Comparison of ENCODE assay signal across 1 cellular context in the genomic region with DNA sequence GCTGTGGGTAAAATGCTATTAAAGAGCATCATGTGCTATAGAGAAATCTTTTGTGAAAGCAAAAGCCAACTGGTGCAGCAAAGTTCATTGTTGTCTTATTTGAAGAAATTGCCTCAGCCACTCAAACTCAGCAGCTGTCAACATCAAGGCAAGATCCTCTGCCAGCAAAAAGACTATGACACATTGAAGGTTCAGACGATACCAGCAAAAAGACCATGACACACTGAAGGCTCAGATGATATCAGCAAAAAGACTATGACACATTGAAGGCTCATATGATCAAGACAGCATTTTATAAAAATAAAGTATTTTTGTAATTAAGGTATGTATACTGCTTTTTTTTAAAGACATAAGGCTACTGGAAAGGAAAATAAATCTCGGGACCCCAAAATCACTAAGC.
TF ChIP-seq lines count a peak whose summit lies in the region.

No MANE protein-coding gene starts in this region.

TF ChIP-seq in HepG2, 621 proteins besides CTCF, POLR2A, EP300 and RAD21:
- TF ChIP-seq, protein P1, sequence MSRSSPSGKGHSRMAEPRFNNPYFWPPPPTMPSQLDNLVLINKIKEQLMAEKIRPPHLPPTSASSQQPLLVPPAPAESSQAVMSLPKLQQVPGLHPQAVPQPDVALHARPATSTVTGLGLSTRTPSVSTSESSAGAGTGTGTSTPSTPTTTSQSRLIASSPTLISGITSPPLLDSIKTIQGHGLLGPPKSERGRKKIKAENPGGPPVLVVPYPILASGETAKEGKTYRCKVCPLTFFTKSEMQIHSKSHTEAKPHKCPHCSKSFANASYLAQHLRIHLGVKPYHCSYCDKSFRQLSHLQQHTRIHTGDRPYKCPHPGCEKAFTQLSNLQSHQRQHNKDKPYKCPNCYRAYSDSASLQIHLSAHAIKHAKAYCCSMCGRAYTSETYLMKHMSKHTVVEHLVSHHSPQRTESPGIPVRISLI (CRISPR knock-in tag; IDR thresholded peaks at IDR 0.05; ENCODE audit: borderline replicate concordance) = no peak
- TF ChIP-seq SCMH1 (CRISPR knock-in tag; IDR thresholded peaks at IDR 0.05; ENCODE audit: borderline replicate concordance) (no peak), NFIB (CRISPR knock-in tag; IDR thresholded peaks at IDR 0.05; ENCODE audit: borderline replicate concordance) (no peak), ZNF232 (CRISPR knock-in tag; IDR thresholded peaks at IDR 0.05; ENCODE audit: borderline replicate concordance) (no peak), ERF (CRISPR knock-in tag; IDR thresholded peaks at IDR 0.05) (no peak)
- TF ChIP-seq, protein P2, sequence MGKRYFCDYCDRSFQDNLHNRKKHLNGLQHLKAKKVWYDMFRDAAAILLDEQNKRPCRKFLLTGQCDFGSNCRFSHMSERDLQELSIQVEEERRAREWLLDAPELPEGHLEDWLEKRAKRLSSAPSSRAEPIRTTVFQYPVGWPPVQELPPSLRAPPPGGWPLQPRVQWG (CRISPR knock-in tag; IDR thresholded peaks at IDR 0.05; ENCODE audit: borderline replicate concordance, low read depth) = no peak
